In the genomic region with DNA sequence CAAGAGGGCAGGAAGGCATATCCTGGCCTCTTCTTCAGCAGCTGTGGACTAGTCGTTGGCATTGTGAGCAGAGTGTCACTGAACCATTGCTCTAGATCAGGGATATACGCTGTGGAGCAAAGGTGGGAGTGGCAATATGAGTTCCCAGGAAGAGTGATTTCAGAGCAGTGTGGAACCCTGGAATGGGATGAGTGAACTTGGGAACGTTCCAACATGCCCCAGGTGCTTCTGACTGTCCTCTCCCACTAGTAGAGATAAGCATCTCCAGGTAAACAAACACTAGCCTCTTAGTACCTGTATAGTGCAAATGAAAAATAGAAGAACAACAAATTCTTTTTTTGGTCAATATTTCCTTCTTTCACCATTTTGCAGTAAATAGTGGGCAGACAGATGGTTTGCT, we compare ENCODE assay signal across 23 cellular contexts.
"Had no signal": no experiment of that assay in that cellular context is flagged by ENCODE, and none has a peak within 500 bp of the region (broad histone marks: within the 10 kb centered on the region; RNA-seq: fewer than 3 reads in every experiment).

No MANE protein-coding gene starts in this region.

- H3K27me3 ChIP-seq: gastrocnemius medialis, tibial nerve had no signal

- DNase-seq: activated CD4-positive, alpha-beta T cell treated with anti-CD3 and anti-CD28 coated beads, Interleukin-2, amount 10 ng/mL, durations not matched to agents 24 days and 14 days; activated CD8-positive, alpha-beta T cell treated with anti-CD3 and anti-CD28 coated beads for 36 hours; activated gamma-delta T cell treated with Interleukin-2 at 50 U/mL for 16 hours; anterior cingulate cortex; central memory CD4-positive, alpha-beta T cell; dermis blood vessel endothelial cell; effector memory CD4-positive, alpha-beta T cell; gastrocnemius medialis; hippocampal formation; left ventricle myocardium inferior; midbrain; natural killer cell; retina; sigmoid colon; stimulated activated CD4-positive, alpha-beta T cell treated with anti-CD3 and anti-CD28 coated beads, Interleukin-15, amount 100 ng/mL, for 24 hours; stomach had no signal

- H3K4me3 ChIP-seq: gastrocnemius medialis, left ventricle myocardium inferior, sigmoid colon, smooth muscle cell, stomach, suprapubic skin, tibial nerve had no signal

- H3K36me3 ChIP-seq: gastrocnemius medialis, left ventricle myocardium inferior, sigmoid colon, stomach, suprapubic skin, tibial nerve had no signal

- H3K27ac ChIP-seq: gastrocnemius medialis, left ventricle myocardium inferior, sigmoid colon, stomach, suprapubic skin, tibial nerve, VCaP had no signal

- ATAC-seq: activated CD4-positive, CD25-positive, alpha-beta regulatory T cell treated with anti-CD3 and anti-CD28 coated beads, Interleukin-2, amount 50 U/mL, for 24 hours; activated CD8-positive, alpha-beta T cell treated with anti-CD3 and anti-CD28 coated beads for 36 hours; esophagus mucosa; gastrocnemius medialis; natural killer cell; stimulated activated memory B cell treated with anti-CD40 and anti-IgM and Interleukin-4, amounts not matched to agents 10 μg/mL and 1 μg/mL and 100 μg/mL, for 72 hours had no signal

- H3K4me2 ChIP-seq: smooth muscle cell had no signal

- H3K9me3 ChIP-seq: gastrocnemius medialis, left ventricle myocardium inferior, sigmoid colon, stomach, suprapubic skin, tibial nerve had no signal

- H3K4me1 ChIP-seq: gastrocnemius medialis, left ventricle myocardium inferior, sigmoid colon, stomach, suprapubic skin, tibial nerve had no signal
